ENCODE assay signal across 8 cellular contexts in the genomic region with DNA sequence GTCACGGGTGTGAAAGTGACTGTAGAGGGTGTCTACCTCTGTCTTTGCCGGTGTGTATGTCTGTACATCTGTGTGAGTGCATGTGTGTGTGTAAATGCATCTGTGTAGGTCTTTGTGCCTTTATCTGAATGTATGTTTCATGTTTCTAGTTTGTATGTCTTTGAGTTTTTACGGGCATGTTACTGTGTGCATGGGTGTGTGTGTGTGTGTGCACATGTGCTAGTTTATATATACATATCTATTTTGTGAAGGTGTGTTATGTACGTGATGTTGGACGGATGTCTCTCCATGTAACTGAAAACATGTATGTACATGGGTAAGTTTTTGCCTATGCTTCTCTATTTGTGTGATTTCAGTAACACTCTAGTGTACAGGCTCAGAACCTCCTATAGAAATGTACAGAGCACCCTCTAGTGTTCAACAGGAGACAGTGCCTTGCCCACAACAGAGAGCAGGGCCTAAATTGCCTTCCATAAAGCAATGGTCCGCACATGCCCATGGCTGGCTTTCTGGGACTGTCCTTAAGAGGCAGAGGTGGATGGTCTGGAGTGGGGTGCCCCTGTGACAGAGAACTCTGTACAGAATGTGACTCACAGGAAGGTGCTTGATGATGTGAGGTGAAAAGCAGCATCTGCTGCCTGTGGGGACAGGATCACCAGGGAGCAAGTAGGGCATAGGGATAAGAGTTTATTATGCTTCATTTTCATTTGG.
DNase-seq lines count a peak whose midpoint lies in the region; ATAC-seq, FAIRE-seq and TF ChIP-seq lines count a peak whose summit lies in the region.

No MANE protein-coding gene starts in this region.

- TF ChIP-seq CTCF in GM06990 (IDR thresholded peaks at IDR 0.05; ENCODE audit: insufficient read depth, low read length, poor library complexity, severe bottlenecking), result peak; percentile 87
- TF ChIP-seq CTCF in Peyer's patch (IDR thresholded peaks at IDR 0.05), result peak in 5 of 6 experiments; percentile 39 to 83 (median 78)

- H3K4me2 ChIP-seq in Karpas-422 (ENCODE audit: low read depth, low read length, poor library complexity, severe bottlenecking), result no peak overlapping the region

- peak; percentile 87 for ATAC-seq in stimulated activated effector memory CD8-positive, alpha-beta T cell treated with anti-CD3 and anti-CD28 coated beads, Interleukin-12 subunit alpha, Interleukin-12 subunit beta, amount 100 ng/mL, for 72 hours

- TF ChIP-seq POLR2A in Peyer's patch (IDR thresholded peaks at IDR 0.05), result no peak

- H3K9ac ChIP-seq in Karpas-422 (ENCODE audit: low read length), result no peak overlapping the region

- H3K27ac ChIP-seq in Karpas-422 (ENCODE audit: low read length), result no peak overlapping the region
- no peak overlapping the region for H3K27ac ChIP-seq in Peyer's patch

- in situ Hi-C loops in HAP-1 (cut with MboI; ENCODE audit: low sequenced_read_pairs), result loop anchor here (5.0 to 25.0 kb wide), 3 partner anchors 244 to 1184 kb away; no protein-coding TSS in a partner anchor

- no peaks in the 10 kb centered on the region for H3K9me2 ChIP-seq in Karpas-422 (replicated peaks; ENCODE audit: insufficient read depth, low read length)

- H3K36me3 ChIP-seq in GM06990 (ENCODE audit: control insufficient read depth, insufficient read depth, low read length) (no peaks in the 10 kb centered on the region), HAP-1 (replicated peaks) (no peaks in the 10 kb centered on the region), Karpas-422 (ENCODE audit: insufficient read depth, low read length) (no peaks in the 10 kb centered on the region), Peyer's patch (no peaks in the 10 kb centered on the region)

- H3K79me2 ChIP-seq in Karpas-422 (ENCODE audit: low read length), result no peaks in the 10 kb centered on the region

- FAIRE-seq in A204.1 (lab: Jason Lieb, UNC), result peak; percentile 41

- H3K36me3 Mint-ChIP-seq in stimulated activated effector memory CD8-positive, alpha-beta T cell treated with anti-CD3 and anti-CD28 coated beads, Interleukin-12 subunit alpha, Interleukin-12 subunit beta, amount 100 ng/mL, for 72 hours, result no peaks in the 10 kb centered on the region

- H3K4me1 ChIP-seq in HAP-1, result peaks cover 4% of the 10 kb centered on the region
- H3K4me1 ChIP-seq in Karpas-422 (ENCODE audit: low read length), result no peaks in the 10 kb centered on the region
- no peaks in the 10 kb centered on the region for H3K4me1 ChIP-seq in Peyer's patch

- no peaks in the 10 kb centered on the region for H4K20me1 ChIP-seq in Karpas-422 (ENCODE audit: insufficient read depth, low read depth, low read length)

- DNase-seq in GM06990 (ENCODE audit: extremely low read depth, insufficient read length) (peak; percentile 33), HAP-1 (ENCODE audit: low spot score in 2 of 2) (peak; percentile 56 to 70), Karpas-422 (peak; percentile 87), Peyer's patch (peak in 1 of 3 donors; percentile 56), brain pericyte (ENCODE audit: low read depth, low spot score) (peak; percentile 26), islet precursor cell (peak; percentile 81)
- peak; percentile 3 to 51 for DNase-seq in stimulated activated effector memory CD8-positive, alpha-beta T cell treated with anti-CD3 and anti-CD28 coated beads, Interleukin-12 subunit alpha, Interleukin-12 subunit beta, amount 100 ng/mL, for 72 hours (ENCODE audit: low spot score in 2 of 2)

- H2AFZ ChIP-seq in Karpas-422 (ENCODE audit: low read length), result no peak overlapping the region

- H3K4me1 Mint-ChIP-seq in stimulated activated effector memory CD8-positive, alpha-beta T cell treated with anti-CD3 and anti-CD28 coated beads, Interleukin-12 subunit alpha, Interleukin-12 subunit beta, amount 100 ng/mL, for 72 hours, result no peaks in the 10 kb centered on the region

- H3K27me3 ChIP-seq in GM06990 (replicated peaks; ENCODE audit: control insufficient read depth, insufficient read depth, low read length) (no peaks in the 10 kb centered on the region), HAP-1 (ENCODE audit: low read depth) (peaks cover 2% of the 10 kb centered on the region; the same call in 1 of the 2 replicates), Karpas-422 (ENCODE audit: low read length) (no peaks in the 10 kb centered on the region), Peyer's patch (no peaks in the 10 kb centered on the region)

- H3K9me3 ChIP-seq in HAP-1, result no peaks in the 10 kb centered on the region
- no peaks in the 10 kb centered on the region for H3K9me3 ChIP-seq in Karpas-422 (ENCODE audit: low read length)
- H3K9me3 ChIP-seq in Peyer's patch, result no peaks in the 10 kb centered on the region

- H3K4me3 ChIP-seq in GM06990 (replicated peaks; ENCODE audit: low read depth, low read length), result no peak overlapping the region
- H3K4me3 ChIP-seq in HAP-1, result no peak overlapping the region
- no peak overlapping the region for H3K4me3 ChIP-seq in Karpas-422 (ENCODE audit: low read length)
- no peak overlapping the region for H3K4me3 ChIP-seq in Peyer's patch

- H3K4me3 Mint-ChIP-seq in stimulated activated effector memory CD8-positive, alpha-beta T cell treated with anti-CD3 and anti-CD28 coated beads, Interleukin-12 subunit alpha, Interleukin-12 subunit beta, amount 100 ng/mL, for 72 hours, result no peak overlapping the region

- no peaks in the 10 kb centered on the region for H3K9me3 Mint-ChIP-seq in stimulated activated effector memory CD8-positive, alpha-beta T cell treated with anti-CD3 and anti-CD28 coated beads, Interleukin-12 subunit alpha, Interleukin-12 subunit beta, amount 100 ng/mL, for 72 hours

- no peak overlapping the region for H3K27ac Mint-ChIP-seq in stimulated activated effector memory CD8-positive, alpha-beta T cell treated with anti-CD3 and anti-CD28 coated beads, Interleukin-12 subunit alpha, Interleukin-12 subunit beta, amount 100 ng/mL, for 72 hours
